Comparison of ENCODE assay signal across 17 cellular contexts in the genomic region with DNA sequence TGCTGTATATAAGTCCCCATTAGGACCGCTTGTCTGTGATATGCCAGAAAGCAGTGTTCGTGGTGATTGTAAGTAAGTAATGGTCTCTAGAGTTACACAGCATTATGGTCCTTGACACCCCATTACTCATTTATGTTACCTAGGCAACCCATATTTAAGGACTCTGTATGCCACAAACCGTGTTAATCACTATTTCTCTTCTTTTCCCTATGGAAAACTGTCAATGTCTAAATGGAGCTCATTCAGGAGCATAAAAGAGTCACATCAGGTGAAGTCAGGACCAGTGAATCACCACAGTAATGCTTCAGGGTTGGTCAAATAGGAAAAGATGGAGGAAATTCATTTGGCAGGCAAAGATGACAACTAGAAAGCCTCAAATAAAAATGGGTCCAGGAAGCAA.
"Had no signal": no experiment of that assay in that cellular context is flagged by ENCODE, and none has a peak within 500 bp of the region (broad histone marks: within the 10 kb centered on the region; RNA-seq: fewer than 3 reads in every experiment).

No MANE protein-coding gene starts in this region.

- DNase-seq: IMR-90; Karpas-422; KG1; MG63; NCI-H1092; NCI-H1105 treated with DMSO at 0.1 percent for 48 hours; NCI-H187; NCI-H2029; NCI-H2081 treated with DMSO at 0.1 percent for 48 hours; NCI-H345; NCI-H526 treated with DMSO at 0.1 percent for 48 hours; NCI-H774; NK-92 treated with Interleukin-12 subunit alpha and Interleukin-12 subunit beta, amount 100 ng/mL, for 24 hours; PC-3; SHP77 treated with DMSO at 0.1 percent for 48 hours; SJCRH30; T-helper 1 cell had no signal

- H3K4me3 ChIP-seq: MG63, SJCRH30 had no signal

- H3K27ac ChIP-seq: SJCRH30 had no signal

- H3K36me3 ChIP-seq: MG63, SJCRH30 had no signal

- H3K9me3 ChIP-seq: MG63, SJCRH30 had no signal

- H3K27me3 ChIP-seq: MG63, SJCRH30 had no signal
